ENCODE assay signal across 8 cellular contexts in the genomic region with DNA sequence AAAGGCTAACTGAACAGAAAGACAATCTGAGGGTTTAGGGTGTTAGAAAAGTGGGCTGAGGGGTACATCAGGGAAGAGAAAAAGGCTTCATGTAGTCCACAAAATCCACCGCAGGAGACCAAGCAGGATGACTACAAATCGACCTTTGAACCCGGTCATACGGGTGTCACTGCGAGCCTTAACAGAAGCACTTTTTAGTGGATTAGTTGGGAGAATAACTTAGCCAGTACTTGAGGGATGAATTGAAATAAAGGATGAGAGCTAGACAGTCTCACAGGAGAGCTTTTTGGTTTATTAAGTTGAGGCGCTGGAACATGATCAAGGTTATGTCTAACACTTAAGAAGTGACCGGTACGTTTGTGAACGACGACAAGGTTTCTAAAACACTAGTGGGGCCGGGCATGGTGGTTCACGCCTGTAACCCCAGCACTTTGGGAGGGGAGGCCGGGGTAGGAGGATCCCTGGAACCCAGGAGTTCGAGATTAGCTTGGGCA. TPM values are rescaled to one million over a fixed set of nuclear protein-coding genes. Genes with fewer than 3 reads are reported as not detected.
DNase-seq lines count a peak whose midpoint lies in the region; ATAC-seq and TF ChIP-seq lines count a peak whose summit lies in the region.

No MANE protein-coding gene starts in this region.

- H3K9ac ChIP-seq in SK-N-MC (ENCODE audit: insufficient read length), result peak overlapping the region; percentile 82

- H3K4me3 ChIP-seq in GM12865 (ENCODE audit: low read depth, low read length), result peak overlapping the region; percentile 80
- peak overlapping the region; percentile 93 for H3K4me3 ChIP-seq in SK-N-MC
- peak overlapping the region; percentile 69 for H3K4me3 ChIP-seq in fibroblast of the aortic adventitia (ENCODE audit: low read depth, low read length)

- TF ChIP-seq CTCF in GM12865 (IDR thresholded peaks at IDR 0.05; ENCODE audit: insufficient read depth, low read depth, low read length, missing control alignments) (no peak), fibroblast of the aortic adventitia (IDR thresholded peaks at IDR 0.05; ENCODE audit: insufficient read depth, low read length) (no peak)

- intact Hi-C loops in sciatic nerve (cut with DNase I), result no loop called here

- H3K27ac ChIP-seq in SK-N-MC, result peak overlapping the region; percentile 88; the same call in 1 of the 2 replicates

- no peaks in the 10 kb centered on the region for H3K36me3 ChIP-seq in SK-N-MC (ENCODE audit: insufficient read depth, low read length)

- ATAC-seq in sciatic nerve, result no peak
- ATAC-seq in HG02852 (IDR thresholded peaks at IDR 0.05; ENCODE audit: unreplicated experiment), result no peak
- ATAC-seq in HG02870 (IDR thresholded peaks at IDR 0.05; ENCODE audit: unreplicated experiment), result no peak

- H3K9me3 ChIP-seq in SK-N-MC (ENCODE audit: low read depth, low read length), result no peaks in the 10 kb centered on the region

- DNase-seq in GM12865 (ENCODE audit: low read depth) (no peak), SK-N-MC (ENCODE audit: low read depth, low spot score) (no peak), fibroblast of the aortic adventitia (ENCODE audit: low read depth) (no peak), sciatic nerve (ENCODE audit: low spot score) (peak; percentile 61), NCI-H1436 treated with DMSO at 0.1 percent for 48 hours (lab: John Stamatoyannopoulos, UW) (no peak), hepatic stellate cell (ENCODE audit: low spot score) (no peak)

RNA-seq across cellular contexts. Expression of a gene that starts 1.2 kb away (rescaled TPM):
- total RNA-seq in fibroblast of the aortic adventitia (ENCODE audit: low replicate concordance) (147 and 155 TPM in 2 replicates), sciatic nerve (33.0 TPM)
